Comparison of ENCODE assay signal across 7 cellular contexts in genomic region chr2:28390241-28390856, GRCh38. TPM values are rescaled to one million over a fixed set of nuclear protein-coding genes. Genes with fewer than 3 reads are reported as not detected.
DNase-seq lines count a peak whose midpoint lies in the region; ATAC-seq and TF ChIP-seq lines count a peak whose summit lies in the region.

No MANE protein-coding gene starts in this region.

- H3K9me3 ChIP-seq in heart right ventricle, result no peaks in the 10 kb centered on the region

- peak overlapping the region; percentile 96 for H3K27ac ChIP-seq in KMS-11
- peak overlapping the region; percentile 97 for H3K27ac ChIP-seq in adipose tissue (ENCODE audit: low read depth, low read length)
- H3K27ac ChIP-seq in heart right ventricle, result peak overlapping the region; percentile 99 to 100 (median 100)

- H3K27me3 ChIP-seq in KMS-11 (ENCODE audit: insufficient read depth, low read depth) (no peaks in the 10 kb centered on the region), heart right ventricle (no peaks in the 10 kb centered on the region)

- peak overlapping the region; percentile 92 for H3K9ac ChIP-seq in KMS-11

- H3K79me2 ChIP-seq in KMS-11 (ENCODE audit: insufficient read depth, low read depth), result no peaks in the 10 kb centered on the region

- peak; percentile 15 to 60 (median 32) for ATAC-seq in heart right ventricle

- H3K36me3 ChIP-seq in KMS-11 (ENCODE audit: insufficient read depth), result no peaks in the 10 kb centered on the region
- H3K36me3 ChIP-seq in heart right ventricle, result peaks cover 0 to 5% (median 0%) of the 10 kb centered on the region in 9 donors

- 0 to 1% (median 0%) methylated on average over 24 to 53 of the region's 53 CpGs for WGBS in adipose tissue, 3 donors
- 0 to 1% methylated on average over 53 of the region's 53 CpGs for WGBS in heart right ventricle, 2 donors

- H3K4me3 ChIP-seq in KMS-11 (IDR thresholded peaks at IDR 0.05; ENCODE audit: insufficient read depth, low read depth, low read length) (peak overlapping the region; percentile 1), heart right ventricle (peak overlapping the region; percentile 51 to 99 (median 98))

- peak overlapping the region; percentile 69 for H2AFZ ChIP-seq in KMS-11 (ENCODE audit: low read depth)

- H3K36me3 Mint-ChIP-seq in type B pancreatic cell, result peaks cover 4% of the 10 kb centered on the region

- no peaks in the 10 kb centered on the region for H3K9me3 Mint-ChIP-seq in type B pancreatic cell

- DNase-seq in SW480 (ENCODE audit: low spot score), result peak; percentile 99
- peak; percentile 87 to 92 for DNase-seq in heart right ventricle
- DNase-seq in posterior cingulate gyrus, result peak; percentile 51 to 95 (median 75)
- peak; percentile 80 for DNase-seq in type B pancreatic cell (ENCODE audit: extremely low spot score, unreplicated experiment)

- intact Hi-C loops in heart right ventricle (cut with DNase I) (loop anchor here in 7 of 10 donors (2.0 to 10.0 kb wide), 22 partner anchors 56 to 686 kb away; partner anchors contain the start of genes BABAM2 (in 4 of the 7), MRPL33 (in 4 of the 7) and RBKS (in 4 of the 7)), posterior cingulate gyrus (cut with DNase I) (loop anchor here (10.0 kb wide), 2 partner anchors 156 to 436 kb away; no protein-coding TSS in a partner anchor)

- no peaks in the 10 kb centered on the region for H4K20me1 ChIP-seq in KMS-11 (ENCODE audit: insufficient read depth)

- peak overlapping the region; percentile 97 for H3K27ac Mint-ChIP-seq in type B pancreatic cell

- H3K27me3 Mint-ChIP-seq in type B pancreatic cell, result peaks cover 15% of the 10 kb centered on the region

- TF ChIP-seq CTCF in GM12874 (IDR thresholded peaks at IDR 0.05; ENCODE audit: insufficient read depth, low read depth, low read length), result 0 out of 2 replicates have a peak, but pooled peaks have one; percentile 2
- no peak for TF ChIP-seq CTCF in KMS-11 (conservative IDR thresholded peaks at IDR 0.05; ENCODE audit: low read depth, low read length)
- peak in 3 of 9 donors; percentile 4 to 43 (median 13) for TF ChIP-seq CTCF in heart right ventricle (IDR thresholded peaks at IDR 0.05)
- TF ChIP-seq CTCF in type B pancreatic cell (conservative IDR thresholded peaks at IDR 0.05), result peak; percentile 26

- peaks cover 15% of the 10 kb centered on the region for H3K4me1 Mint-ChIP-seq in type B pancreatic cell (ENCODE audit: unreplicated experiment)

- H3K4me1 ChIP-seq in KMS-11 (ENCODE audit: low read depth, poor library complexity, severe bottlenecking) (no peaks in the 10 kb centered on the region), heart right ventricle (peaks cover 0 to 27% (median 16%) of the 10 kb centered on the region in 9 donors)

- H3K4me2 ChIP-seq in KMS-11, result peak overlapping the region; percentile 96

- peak overlapping the region; percentile 92 for H3K4me3 Mint-ChIP-seq in type B pancreatic cell

RNA-seq across cellular contexts. Expression of gene FOSL2, which starts 2.3 kb away (rescaled TPM):
- polyA plus RNA-seq in adipose tissue (100 to 1,000 TPM in 2 of 3 donors, 10 to 100 TPM in 1; 19.3 to 174 (median 113) TPM), heart right ventricle (10 to 100 TPM; 16.5 to 24.0 TPM)
- total RNA-seq in heart right ventricle (100 to 1,000 TPM in 1 of 10 donors, 10 to 100 TPM in 9; 29.7 to 182 (median 60.3) TPM), type B pancreatic cell (ENCODE audit: low replicate concordance) (42.1 and 100 TPM in 2 replicates)

Comparison
In these comparisons a context has a peak if more than half of its experiments do, and no peak if none do; other contexts are left out.
1. Peak in every context shown above with its lines: DNase-seq, ATAC-seq, H3K4me3 ChIP-seq and H3K27ac ChIP-seq.